Comparison of ENCODE assay signal across 13 cellular contexts in the genomic region with DNA sequence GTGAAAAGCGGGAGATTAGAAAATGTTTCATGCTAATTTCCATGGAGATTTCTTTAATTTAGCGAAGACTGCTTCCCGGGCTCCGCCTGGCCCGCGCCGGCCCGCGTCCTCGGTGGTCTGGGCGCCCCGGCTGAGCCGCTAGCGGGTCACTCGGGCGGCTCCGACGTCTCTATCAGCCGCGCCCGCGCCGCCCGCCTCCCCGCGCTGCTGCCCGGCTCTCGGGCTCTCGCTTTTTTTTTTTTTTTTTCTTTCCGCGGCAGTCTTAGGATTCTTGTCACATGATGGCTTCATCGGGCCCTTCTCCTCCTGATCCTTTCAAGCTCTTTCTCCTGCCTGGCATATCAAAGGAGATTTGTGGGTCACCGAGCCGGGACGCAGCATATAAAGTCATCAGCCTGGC.
A peak's percentile ranks its signal among the peaks of the same experiment; 100 is the strongest.
DNase-seq lines count a peak whose midpoint lies in the region; ATAC-seq lines count a peak whose summit lies in the region.
"Had no signal": no experiment of that assay in that cellular context is flagged by ENCODE, and none has a peak within 500 bp of the region (broad histone marks: within the 10 kb centered on the region; RNA-seq: fewer than 3 reads in every experiment).

No MANE protein-coding gene starts in this region.

- DNase-seq in DMS114 treated with DMSO at 0.1 percent for 48 hours (lab: John Stamatoyannopoulos, UW; ENCODE audit: unreplicated experiment) (peak; percentile 82), NT2/D1 (ENCODE audit: low read depth, low spot score) (peak; percentile 63), glomerular visceral epithelial cell (ENCODE audit: extremely low spot score) (peak; percentile 1), immature natural killer cell (no peak), T-helper 17 cell (no peak), putamen (ENCODE audit: low spot score) (no peak)
- no peak for DNase-seq in activated effector memory CD4-positive, alpha-beta T cell treated with anti-CD3 and anti-CD28 coated beads, Interleukin-2, amount 50 U/mL, for 16 hours
- DNase-seq: activated CD4-positive, CD25-positive, alpha-beta regulatory T cell; C1 segment of cervical spinal cord; gastrocnemius medialis; naive thymus-derived CD8-positive, alpha-beta T cell had no signal

- H3K36me3 Mint-ChIP-seq in immature natural killer cell = no peaks in the 10 kb centered on the region
- H3K36me3 Mint-ChIP-seq in T-helper 17 cell (ENCODE audit: low read depth) = no peaks in the 10 kb centered on the region

- H3K36me3 ChIP-seq in NT2/D1 (ENCODE audit: insufficient read depth, insufficient read length, low read length) (no peaks in the 10 kb centered on the region), neuron (ENCODE audit: insufficient read depth, low read length) (no peaks in the 10 kb centered on the region)
- H3K36me3 ChIP-seq: gastrocnemius medialis had no signal

- H3K4me3 Mint-ChIP-seq in immature natural killer cell = no peak overlapping the region
- no peak overlapping the region for H3K4me3 Mint-ChIP-seq in T-helper 17 cell
- H3K4me3 Mint-ChIP-seq: activated T-helper 1 cell treated with anti-CD3 and anti-CD28 coated beads, Interleukin-12 subunit alpha, Interleukin-12 subunit beta, Interleukin-2, Interleukin-4 antibody, amounts not matched to agents 30 ng/mL and 10 ng/mL and 1 ng/mL, durations not matched to agents 14 hours and 24 hours and 36 hours; naive thymus-derived CD8-positive, alpha-beta T cell had no signal

- H3K27me3 Mint-ChIP-seq in immature natural killer cell (ENCODE audit: low read depth in 3 of 3) (peaks cover 3 to 14% (median 4%) of the 10 kb centered on the region in 3 donors), T-helper 17 cell (peaks cover 11% of the 10 kb centered on the region)

- H3K4me1 Mint-ChIP-seq in immature natural killer cell = no peaks in the 10 kb centered on the region
- H3K4me1 Mint-ChIP-seq in T-helper 17 cell = peaks cover 2% of the 10 kb centered on the region

- H3K4me1 ChIP-seq in NT2/D1 (ENCODE audit: insufficient read depth, insufficient read length) = no peaks in the 10 kb centered on the region
- peaks cover 14% of the 10 kb centered on the region for H3K4me1 ChIP-seq in neuron (ENCODE audit: insufficient read depth, low read length)
- H3K4me1 ChIP-seq: gastrocnemius medialis had no signal

- no peak overlapping the region for H2AFZ ChIP-seq in neuron (ENCODE audit: low read depth, low read length)

- peak overlapping the region; percentile 43 for H3K9ac ChIP-seq in NT2/D1 (ENCODE audit: insufficient read length, low read depth)

- no peak overlapping the region for H3K27ac Mint-ChIP-seq in immature natural killer cell
- H3K27ac Mint-ChIP-seq in T-helper 17 cell = no peak overlapping the region
- H3K27ac Mint-ChIP-seq: activated T-helper 1 cell treated with anti-CD3 and anti-CD28 coated beads, Interleukin-12 subunit alpha, Interleukin-12 subunit beta, Interleukin-2, Interleukin-4 antibody, amounts not matched to agents 30 ng/mL and 10 ng/mL and 1 ng/mL, durations not matched to agents 14 hours and 24 hours and 36 hours; naive thymus-derived CD8-positive, alpha-beta T cell had no signal

- ATAC-seq in T-helper 17 cell = no peak
- ATAC-seq: gastrocnemius medialis; naive thymus-derived CD8-positive, alpha-beta T cell had no signal

- H3K9me3 ChIP-seq in NT2/D1 (ENCODE audit: insufficient read depth, low read length) (no peaks in the 10 kb centered on the region), neuron (ENCODE audit: low read length) (no peaks in the 10 kb centered on the region), T-helper 17 cell (ENCODE audit: control insufficient read depth, low read length, poor library complexity, severe bottlenecking) (no peaks in the 10 kb centered on the region)
- H3K9me3 ChIP-seq: gastrocnemius medialis had no signal

- peaks cover 34% of the 10 kb centered on the region for H3K27me3 ChIP-seq in NT2/D1 (ENCODE audit: insufficient read depth, insufficient read length)
- H3K27me3 ChIP-seq in neuron (ENCODE audit: insufficient read depth, low read length) = no peaks in the 10 kb centered on the region

- H3K4me3 ChIP-seq in NT2/D1 (ENCODE audit: insufficient read length, low read depth) = peak overlapping the region; percentile 31
- H3K4me3 ChIP-seq in neuron (ENCODE audit: low read length) = peak overlapping the region; percentile 48

- H3K9me3 Mint-ChIP-seq in immature natural killer cell = peaks cover 0 to 17% (median 5%) of the 10 kb centered on the region in 6 donors

Comparison
In these comparisons a context has a peak if more than half of its experiments do, and no peak if none do; other contexts are left out.
1. DNase-seq: peak in DMS114 treated with DMSO at 0.1 percent for 48 hours (single experiment), NT2/D1 (single experiment) and glomerular visceral epithelial cell (single experiment); none in activated effector memory CD4-positive, alpha-beta T cell treated with anti-CD3 and anti-CD28 coated beads, Interleukin-2, amount 50 U/mL, for 16 hours (single experiment), immature natural killer cell (0 of 3), T-helper 17 cell (0 of 3) and putamen (single experiment).